ENCODE assay signal across 8 cellular contexts in the genomic region with DNA sequence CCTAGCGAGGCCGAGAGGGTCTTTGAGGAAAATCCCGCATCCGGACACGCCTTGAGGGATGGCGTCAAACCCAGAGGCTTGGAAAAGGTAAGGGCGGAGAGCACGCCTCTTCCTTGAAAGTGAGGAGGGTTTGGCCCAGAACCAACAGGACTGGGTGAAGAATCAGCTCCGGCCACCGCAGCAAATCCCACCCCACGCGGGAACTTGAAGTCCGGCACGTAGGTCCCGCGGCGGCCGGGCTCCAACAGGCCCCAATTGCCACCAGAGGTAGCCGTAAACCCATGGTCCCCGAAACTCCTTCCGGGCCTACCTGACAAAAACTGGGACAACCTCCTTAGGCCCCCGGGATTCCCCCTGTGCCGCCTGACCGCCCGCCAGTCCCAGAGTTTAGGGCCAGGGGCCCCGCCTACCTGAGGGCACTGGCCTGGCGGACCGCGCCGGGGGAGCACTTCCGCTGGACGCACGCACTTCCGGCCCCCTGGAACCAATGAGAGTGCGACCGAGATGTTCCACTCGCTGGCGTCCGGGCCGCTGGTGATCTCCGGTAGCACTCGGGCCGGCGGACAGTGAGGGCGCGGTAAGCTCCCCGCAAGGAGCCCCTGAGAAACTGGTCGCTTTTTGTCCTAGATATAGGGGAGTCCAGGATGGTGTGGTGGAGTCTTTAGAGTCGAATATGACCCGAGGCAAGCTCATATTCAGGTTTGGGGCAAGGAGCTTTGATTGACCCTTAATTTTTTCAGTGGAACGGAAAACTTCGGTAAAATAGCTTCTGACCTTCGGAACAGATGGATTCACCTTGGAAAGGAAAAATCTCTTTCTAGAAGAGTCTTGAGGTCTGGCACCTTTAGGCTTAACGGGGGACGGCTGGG. TPM values are rescaled to one million over a fixed set of nuclear protein-coding genes. Genes with fewer than 3 reads are reported as not detected.
A peak's percentile ranks its signal among the peaks of the same experiment; 100 is the strongest.
DNase-seq lines count a peak whose midpoint lies in the region; ATAC-seq and TF ChIP-seq lines count a peak whose summit lies in the region.

TSS of gene LZIC (minus strand) at position 453 of the 869 bp plus-strand sequence. CDS start 6,772 bp downstream, outside the sequence.
TSS of gene NMNAT1 (plus strand) at position 537 of the 869 bp plus-strand sequence. CDS start 28,599 bp downstream, outside the sequence.

- ATAC-seq in HG03354 (IDR thresholded peaks at IDR 0.05; ENCODE audit: poor library complexity, severe bottlenecking, unreplicated experiment) = peak; percentile 95
- ATAC-seq in activated CD4-positive, alpha-beta T cell treated with anti-CD3 and anti-CD28 coated beads for 36 hours = peak; percentile 97

- H3K4me1 Mint-ChIP-seq in activated CD4-positive, alpha-beta T cell treated with anti-CD3 and anti-CD28 coated beads for 36 hours = peaks cover 18% of the 10 kb centered on the region

- H3K36me3 Mint-ChIP-seq in activated CD4-positive, alpha-beta T cell treated with anti-CD3 and anti-CD28 coated beads for 36 hours (ENCODE audit: low read depth) = peaks cover 8% of the 10 kb centered on the region

- no peak for TF ChIP-seq CTCF in choroid plexus epithelial cell (conservative IDR thresholded peaks at IDR 0.05; ENCODE audit: low read depth, low read length)

- peak within 1 kb of the TSS; percentile 85 for H3K4me3 ChIP-seq in choroid plexus epithelial cell (ENCODE audit: low read depth, low read length)

- intact Hi-C loops in activated CD4-positive, alpha-beta T cell treated with anti-CD3 and anti-CD28 coated beads for 36 hours (cut with DNase I, micrococcal nuclease) = loop anchor here (1.0 to 5.0 kb wide), 18 partner anchors 33 to 529 kb away; partner anchors contain the start of genes CTNNBIP1 (in 2 of the 2), UBE4B (in 2 of the 2), CENPS (in 1 of the 2) and CLSTN1 (in 1 of the 2)

- H3K27ac Mint-ChIP-seq in activated CD4-positive, alpha-beta T cell treated with anti-CD3 and anti-CD28 coated beads for 36 hours = peak within 1 kb of the TSS; percentile 98

- CTCF ChIA-PET in activated CD4-positive, alpha-beta T cell treated with anti-CD3 and anti-CD28 coated beads for 36 hours (lab: Charles Lee) = interaction anchor here (0.6 to 2.0 kb wide), 11 partner anchors 13 to 487 kb away, joined by 3 to 16 read pairs (median 4); partner anchors contain the start of genes CENPS, CTNNBIP1 and UBE4B

- DNase-seq in AML-193 (lab: John Stamatoyannopoulos, UW) (peak; percentile 74 to 83), NCI-H510A treated with DMSO at 0.1 percent for 48 hours (lab: John Stamatoyannopoulos, UW) (peak; percentile 99), choroid plexus epithelial cell (ENCODE audit: low read depth) (peak; percentile 96), kidney tubule cell (ENCODE audit: low spot score) (peak; percentile 97)
- DNase-seq in activated CD4-positive, alpha-beta T cell treated with anti-CD3 and anti-CD28 coated beads for 36 hours = peak; percentile 95
- DNase-seq in stimulated activated CD4-positive, alpha-beta T cell treated with anti-CD3 and anti-CD28 coated beads, Interleukin-15, amount 100 ng/mL, for 48 hours (ENCODE audit: low read depth in 2 of 2) = peak; percentile 87 to 90

- POLR2A ChIA-PET in activated CD4-positive, alpha-beta T cell treated with anti-CD3 and anti-CD28 coated beads for 36 hours (lab: Charles Lee) = interaction anchor here (0.5 to 1.4 kb wide), 3 partner anchors 39 to 142 kb away, joined by 3 to 5 read pairs (median 3); partner anchors contain the start of gene UBE4B

- peak; percentile 97 for TF ChIP-seq POLR2A in GM19099 (IDR thresholded peaks at IDR 0.05; ENCODE audit: extremely low read depth, insufficient read length, low read depth)

- peak within 1 kb of the TSS; percentile 96 for H3K4me3 Mint-ChIP-seq in activated CD4-positive, alpha-beta T cell treated with anti-CD3 and anti-CD28 coated beads for 36 hours

- no peaks in the 10 kb centered on the region for H3K27me3 Mint-ChIP-seq in activated CD4-positive, alpha-beta T cell treated with anti-CD3 and anti-CD28 coated beads for 36 hours

- no peaks in the 10 kb centered on the region for H3K9me3 Mint-ChIP-seq in activated CD4-positive, alpha-beta T cell treated with anti-CD3 and anti-CD28 coated beads for 36 hours (ENCODE audit: low read depth)

RNA-seq across cellular contexts. Expression of gene LZIC, which starts in this region (rescaled TPM):
- 10 to 100 TPM; 23.4 to 32.0 TPM for total RNA-seq in activated CD4-positive, alpha-beta T cell treated with anti-CD3 and anti-CD28 coated beads for 36 hours

RNA-seq across cellular contexts. Expression of gene NMNAT1, which starts in this region (rescaled TPM):
- total RNA-seq in activated CD4-positive, alpha-beta T cell treated with anti-CD3 and anti-CD28 coated beads for 36 hours = 1 to 10 TPM; 7.3 to 8.5 TPM

Comparison
In these comparisons a context has a peak if more than half of its experiments do, and no peak if none do; other contexts are left out.
1. Peak in every context shown above with its lines: DNase-seq, ATAC-seq and H3K4me3 ChIP-seq.